In genomic region chr10:79910836-79911235, GRCh38 we compare ENCODE assay signal across 23 cellular contexts. TPM values are rescaled to one million over a fixed set of nuclear protein-coding genes. Genes with fewer than 3 reads are reported as not detected.
"Had no signal": no experiment of that assay in that cellular context is flagged by ENCODE, and none has a peak within 500 bp of the region (broad histone marks: within the 10 kb centered on the region; RNA-seq: fewer than 3 reads in every experiment).

No MANE protein-coding gene starts in this region.

- H3K36me3 ChIP-seq: breast epithelium had no signal

- H3K4me3 ChIP-seq: breast epithelium had no signal

- ATAC-seq: activated CD4-positive, alpha-beta T cell treated with anti-CD3 and anti-CD28 coated beads for 36 hours; naive thymus-derived CD4-positive, alpha-beta T cell; stimulated activated naive CD8-positive, alpha-beta T cell treated with anti-CD3 and anti-CD28 coated beads, Interleukin-15, Interleukin-2, amounts not matched to agents 100 U/mL and 50 U/mL, for 24 hours had no signal

- H3K4me3 Mint-ChIP-seq: activated B cell treated with CpG ODN at 0.5 μM for 24 hours; activated CD4-positive, alpha-beta T cell treated with anti-CD3 and anti-CD28 coated beads for 36 hours; activated naive CD8-positive, alpha-beta T cell treated with anti-CD3 and anti-CD28 coated beads, Interleukin-2, amount 10 ng/mL, durations not matched to agents 7 days and 5 days; activated T-cell treated with anti-CD3 and anti-CD28 coated beads, Interleukin-2, amount 50 U/mL, for 24 hours; naive thymus-derived CD4-positive, alpha-beta T cell; neural crest cell; T-helper 1 cell treated with Interleukin-12 subunit alpha and Interleukin-12 subunit beta and Interleukin-4 antibody, amounts not matched to agents 30 μg/mL and 1 μg/mL, for 36 hours had no signal

- H3K4me1 ChIP-seq: breast epithelium had no signal

- H3K27ac ChIP-seq: breast epithelium had no signal

- DNase-seq: activated B cell treated with CpG ODN at 0.5 μM for 24 hours; activated CD4-positive, alpha-beta T cell treated with anti-CD3 and anti-CD28 coated beads for 36 hours; activated CD4-positive, alpha-beta T cell treated with anti-CD3 and anti-CD28 coated beads, Interleukin-2, amount 50 U/mL, for 4 hours; activated CD8-positive, alpha-beta memory T cell treated with anti-CD3 and anti-CD28 coated beads for 24 hours; activated CD8-positive, alpha-beta memory T cell treated with anti-CD3 and anti-CD28 coated beads, Interleukin-2, amount 50 U/mL, for 4 hours; activated naive CD4-positive, alpha-beta T cell treated with Interleukin-2 at 50 U/mL for 16 hours; activated naive CD8-positive, alpha-beta T cell treated with anti-CD3 and anti-CD28 coated beads, Interleukin-2, amount 10 ng/mL, durations not matched to agents 7 days and 5 days; activated T-cell treated with anti-CD3 and anti-CD28 coated beads, Interleukin-2, amount 50 U/mL, for 24 hours; amniotic stem cell; cerebellar nuclear complex; cortex of kidney; kidney; naive thymus-derived CD4-positive, alpha-beta T cell; occipital lobe; stimulated activated CD4-positive, alpha-beta T cell treated with anti-CD3 and anti-CD28 coated beads, Interleukin-4, amount 100 ng/mL, for 24 hours; stimulated activated naive CD8-positive, alpha-beta T cell treated with anti-CD3 and anti-CD28 coated beads, Interleukin-15, Interleukin-2, amounts not matched to agents 100 U/mL and 50 U/mL, for 24 hours had no signal

- H3K9me3 ChIP-seq: breast epithelium had no signal

- H3K4me1 Mint-ChIP-seq: activated B cell treated with CpG ODN at 0.5 μM for 24 hours; activated naive CD8-positive, alpha-beta T cell treated with anti-CD3 and anti-CD28 coated beads, Interleukin-2, amount 10 ng/mL, durations not matched to agents 7 days and 5 days; naive thymus-derived CD4-positive, alpha-beta T cell; neural crest cell had no signal

- FAIRE-seq: endometrium, kidney had no signal

- H3K27ac Mint-ChIP-seq: activated B cell treated with CpG ODN at 0.5 μM for 24 hours; activated CD4-positive, alpha-beta T cell treated with anti-CD3 and anti-CD28 coated beads for 36 hours; activated naive CD8-positive, alpha-beta T cell treated with anti-CD3 and anti-CD28 coated beads, Interleukin-2, amount 10 ng/mL, durations not matched to agents 7 days and 5 days; activated T-cell treated with anti-CD3 and anti-CD28 coated beads, Interleukin-2, amount 50 U/mL, for 24 hours; activated T-helper 2 cell treated with anti-CD3 and anti-CD28 coated beads, Interferon-gamma antibody, Interleukin-2, Interleukin-4, amounts not matched to agents 10 μg/mL and 5 μg/mL and 100 μg/mL, durations not matched to agents 14 hours and 24 hours and 36 hours; naive thymus-derived CD4-positive, alpha-beta T cell; T-helper 1 cell treated with Interleukin-12 subunit alpha and Interleukin-12 subunit beta and Interleukin-4 antibody, amounts not matched to agents 30 μg/mL and 1 μg/mL, for 36 hours had no signal

- H3K9me3 Mint-ChIP-seq: activated B cell treated with CpG ODN at 0.5 μM for 24 hours; activated naive CD8-positive, alpha-beta T cell treated with anti-CD3 and anti-CD28 coated beads, Interleukin-2, amount 10 ng/mL, durations not matched to agents 7 days and 5 days; activated T-cell treated with anti-CD3 and anti-CD28 coated beads, Interleukin-2, amount 50 U/mL, for 24 hours; activated T-helper 2 cell treated with anti-CD3 and anti-CD28 coated beads, Interferon-gamma antibody, Interleukin-2, Interleukin-4, amounts not matched to agents 10 μg/mL and 5 μg/mL and 100 μg/mL, durations not matched to agents 14 hours and 24 hours and 36 hours; naive thymus-derived CD4-positive, alpha-beta T cell; neural crest cell; T-helper 1 cell treated with Interleukin-12 subunit alpha and Interleukin-12 subunit beta and Interleukin-4 antibody, amounts not matched to agents 30 μg/mL and 1 μg/mL, for 36 hours had no signal

- H3K36me3 Mint-ChIP-seq: activated naive CD8-positive, alpha-beta T cell treated with anti-CD3 and anti-CD28 coated beads, Interleukin-2, amount 10 ng/mL, durations not matched to agents 7 days and 5 days; naive thymus-derived CD4-positive, alpha-beta T cell had no signal

RNA-seq across cellular contexts. Expression of gene SFTPD, which starts 38.1 kb away (rescaled TPM):
- total RNA-seq: activated CD4-positive, alpha-beta T cell treated with anti-CD3 and anti-CD28 coated beads for 36 hours; activated naive CD8-positive, alpha-beta T cell treated with anti-CD3 and anti-CD28 coated beads, Interleukin-2, amount 10 ng/mL, durations not matched to agents 7 days and 5 days; activated T-helper 2 cell treated with anti-CD3 and anti-CD28 coated beads, Interferon-gamma antibody, Interleukin-2, Interleukin-4, amounts not matched to agents 10 μg/mL and 5 μg/mL and 100 μg/mL, durations not matched to agents 14 hours and 24 hours and 36 hours; fibroblast of lung; neural crest cell; urinary bladder had no signal
- polyA plus RNA-seq: fibroblast of lung; naive thymus-derived CD4-positive, alpha-beta T cell had no signal
